Comparison of ENCODE assay signal across 10 cellular contexts in genomic region chr3:101836907-101837598, GRCh38.
DNase-seq lines count a peak whose midpoint lies in the region; ATAC-seq and TF ChIP-seq lines count a peak whose summit lies in the region.
"Had no signal": no experiment of that assay in that cellular context is flagged by ENCODE, and none has a peak within 500 bp of the region (broad histone marks: within the 10 kb centered on the region; RNA-seq: fewer than 3 reads in every experiment).

No MANE protein-coding gene starts in this region.

- no peaks in the 10 kb centered on the region for H4K20me1 ChIP-seq in Loucy (ENCODE audit: insufficient read depth, low read length, poor library complexity, severe bottlenecking)

- H3K4me2 ChIP-seq in Loucy (ENCODE audit: low read depth, low read length, poor library complexity, severe bottlenecking): peak overlapping the region; percentile 48

- TF ChIP-seq CTCF in Loucy (conservative IDR thresholded peaks at IDR 0.05; ENCODE audit: low read length): no peak
- TF ChIP-seq CTCF in astrocyte of the spinal cord (IDR thresholded peaks at IDR 0.05; ENCODE audit: low read depth, low read length): no peak
- TF ChIP-seq CTCF in WERI-Rb-1 (IDR thresholded peaks at IDR 0.05; ENCODE audit: low read depth, low read length): no peak

- H3K9ac ChIP-seq in Loucy (ENCODE audit: low read depth, low read length, poor library complexity, severe bottlenecking): peak overlapping the region; percentile 12

- H3K9me2 ChIP-seq in Loucy (replicated peaks; ENCODE audit: low read depth, low read length): no peaks in the 10 kb centered on the region

- H3K36me3 ChIP-seq in Loucy (ENCODE audit: insufficient read depth, low read length) (no peaks in the 10 kb centered on the region), muscle layer of duodenum (ENCODE audit: control insufficient read depth in 1 of 2, insufficient read depth in 2 of 2, low read length in 2 of 2) (no peaks in the 10 kb centered on the region), WERI-Rb-1 (no peaks in the 10 kb centered on the region)

- peak overlapping the region; percentile 24 for H3K27ac ChIP-seq in muscle layer of duodenum (ENCODE audit: low read length)
- no peak overlapping the region for H3K27ac ChIP-seq in WERI-Rb-1
- H3K27ac ChIP-seq in substantia nigra (ENCODE audit: low read depth, low read length, poor library complexity, severe bottlenecking): no peak overlapping the region

- ATAC-seq in GM19324 (IDR thresholded peaks at IDR 0.05; ENCODE audit: low FRiP score, unreplicated experiment): no peak

- no peaks in the 10 kb centered on the region for H3F3A ChIP-seq in Loucy (ENCODE audit: low read depth)

- H3K79me2 ChIP-seq in Loucy (ENCODE audit: insufficient read depth, low read length): peaks cover 81% of the 10 kb centered on the region; the same call in 1 of the 2 replicates

- DNase-seq in GM04504 (ENCODE audit: low read depth) (peak; percentile 60), astrocyte of the spinal cord (ENCODE audit: low read depth, low spot score) (peak; percentile 85), WERI-Rb-1 (no peak), substantia nigra (lab: John Stamatoyannopoulos, UW) (no peak)
- DNase-seq in activated CD8-positive, alpha-beta memory T cell treated with anti-CD3 and anti-CD28 coated beads, Interleukin-2, amount 50 U/mL, for 48 hours: no peak
- DNase-seq: immature natural killer cell, NCI-H1694 treated with DMSO at 0.1 percent for 48 hours had no signal

- H3K9me3 ChIP-seq in Loucy (ENCODE audit: insufficient read depth, low read depth, low read length) (no peaks in the 10 kb centered on the region), muscle layer of duodenum (ENCODE audit: control insufficient read depth in 1 of 2, low read length in 2 of 2) (no peaks in the 10 kb centered on the region), WERI-Rb-1 (ENCODE audit: severe bottlenecking) (no peaks in the 10 kb centered on the region)

- in situ Hi-C loops in astrocyte of the spinal cord (cut with HindIII; ENCODE audit: low sequenced_read_pairs): no loop called here

- no peak overlapping the region for H2AFZ ChIP-seq in Loucy (ENCODE audit: low read length)

- H3K4me3 ChIP-seq in Loucy (ENCODE audit: low read length, poor library complexity, severe bottlenecking) (peak overlapping the region; percentile 14), astrocyte of the spinal cord (ENCODE audit: low read depth, low read length) (no peak overlapping the region), muscle layer of duodenum (ENCODE audit: low read depth in 1 of 2, low read length in 2 of 2) (no peak overlapping the region), WERI-Rb-1 (ENCODE audit: low read depth, low read length) (no peak overlapping the region)

- H3K4me1 ChIP-seq in Loucy (ENCODE audit: insufficient read depth, low read length, poor library complexity, severe bottlenecking) (peaks cover 77% of the 10 kb centered on the region), muscle layer of duodenum (ENCODE audit: control insufficient read depth in 1 of 2, insufficient read depth in 2 of 2, low read length in 2 of 2) (peaks cover 0 to 5% of the 10 kb centered on the region in 2 donors)

- H3K27me3 ChIP-seq in Loucy (ENCODE audit: insufficient read depth, low read length, poor library complexity, severe bottlenecking): no peaks in the 10 kb centered on the region
- no peaks in the 10 kb centered on the region for H3K27me3 ChIP-seq in muscle layer of duodenum (ENCODE audit: low read depth, low read length)
- H3K27me3 ChIP-seq in WERI-Rb-1 (ENCODE audit: insufficient read depth, low read depth, severe bottlenecking): no peaks in the 10 kb centered on the region

Comparison
In these comparisons a context has a peak if more than half of its experiments do, and no peak if none do; other contexts are left out.
1. DNase-seq: peak in GM04504 (single experiment) and astrocyte of the spinal cord (single experiment); none in WERI-Rb-1 (single experiment), substantia nigra (0 of 49) and activated CD8-positive, alpha-beta memory T cell treated with anti-CD3 and anti-CD28 coated beads, Interleukin-2, amount 50 U/mL, for 48 hours (single experiment).